ENCODE assay signal across 24 cellular contexts in genomic region chr4:27930291-27930690, GRCh38.
"Had no signal": no experiment of that assay in that cellular context is flagged by ENCODE, and none has a peak within 500 bp of the region (broad histone marks: within the 10 kb centered on the region; RNA-seq: fewer than 3 reads in every experiment).

No MANE protein-coding gene starts in this region.

- H3K9me3 Mint-ChIP-seq: type B pancreatic cell had no signal

- DNase-seq: stimulated activated CD4-positive, alpha-beta T cell treated with anti-CD3 and anti-CD28 coated beads, Interleukin-2, amount 100 ng/mL, for 48 hours; stimulated activated CD4-positive, alpha-beta T cell treated with anti-CD3 and anti-CD28 coated beads, Interleukin-4, amount 100 ng/mL, for 1 hour; stimulated activated CD4-positive, alpha-beta T cell treated with anti-CD3 and anti-CD28 coated beads, Interleukin-4, amount 100 ng/mL, for 24 hours; stimulated activated CD4-positive, alpha-beta T cell treated with anti-CD3 and anti-CD28 coated beads, Interleukin-4, amount 100 ng/mL, for 4 hours; stimulated activated CD8-positive, alpha-beta memory T cell treated with anti-CD3 and anti-CD28 coated beads, Interleukin-4, amount 100 ng/mL, for 48 hours; stimulated activated naive B cell treated with anti-CD40 and anti-IgM and Interleukin-4, amounts not matched to agents 10 μg/mL and 1 μg/mL and 100 μg/mL, for 72 hours; stimulated activated naive CD4-positive, alpha-beta T cell; stimulated activated naive CD4-positive, alpha-beta T cell treated with Interleukin-2 at 50 U/mL for 16 hours; stimulated activated naive CD8-positive, alpha-beta T cell treated with anti-CD3 and anti-CD28 coated beads, Interleukin-15, amount 100 ng/mL, for 72 hours; stimulated activated naive CD8-positive, alpha-beta T cell treated with anti-CD3 and anti-CD28 coated beads, Interleukin-15, Interleukin-2, amounts not matched to agents 100 U/mL and 50 U/mL, for 24 hours; stomach; substantia nigra; testis; thyroid gland; tibial artery; transverse colon; trophoblast cell; upper lobe of left lung; upper lobe of right lung; uterus had no signal

- H3K27ac Mint-ChIP-seq: stimulated activated effector memory CD8-positive, alpha-beta T cell treated with anti-CD3 and anti-CD28 coated beads, Interleukin-12 subunit alpha, Interleukin-12 subunit beta, amount 100 ng/mL, for 72 hours; stimulated activated memory B cell treated with anti-CD40 and anti-IgM and Interleukin-4, amounts not matched to agents 10 μg/mL and 1 μg/mL and 100 μg/mL, for 72 hours; stimulated activated naive B cell treated with anti-CD40 and anti-IgM and Interleukin-4, amounts not matched to agents 10 μg/mL and 1 μg/mL and 100 μg/mL, for 72 hours; stimulated activated naive CD8-positive, alpha-beta T cell treated with anti-CD3 and anti-CD28 coated beads, Interleukin-15, amount 100 ng/mL, for 72 hours; stimulated activated naive CD8-positive, alpha-beta T cell treated with anti-CD3 and anti-CD28 coated beads, Interleukin-15, Interleukin-2, amounts not matched to agents 100 ng/mL and 50 ng/mL, for 24 hours; type B pancreatic cell had no signal

- H3K4me3 Mint-ChIP-seq: stimulated activated effector memory CD8-positive, alpha-beta T cell treated with anti-CD3 and anti-CD28 coated beads, Interleukin-12 subunit alpha, Interleukin-12 subunit beta, amount 100 ng/mL, for 72 hours; stimulated activated memory B cell treated with anti-CD40 and anti-IgM and Interleukin-4, amounts not matched to agents 10 μg/mL and 1 μg/mL and 100 μg/mL, for 72 hours; stimulated activated naive B cell treated with anti-CD40 and anti-IgM and Interleukin-4, amounts not matched to agents 10 μg/mL and 1 μg/mL and 100 μg/mL, for 72 hours; stimulated activated naive CD8-positive, alpha-beta T cell treated with anti-CD3 and anti-CD28 coated beads, Interleukin-15, amount 100 ng/mL, for 72 hours; stimulated activated naive CD8-positive, alpha-beta T cell treated with anti-CD3 and anti-CD28 coated beads, Interleukin-15, Interleukin-2, amounts not matched to agents 100 ng/mL and 50 ng/mL, for 24 hours; type B pancreatic cell had no signal

- H3K4me1 Mint-ChIP-seq: stimulated activated effector memory CD8-positive, alpha-beta T cell treated with anti-CD3 and anti-CD28 coated beads, Interleukin-12 subunit alpha, Interleukin-12 subunit beta, amount 100 ng/mL, for 72 hours; stimulated activated memory B cell treated with anti-CD40 and anti-IgM and Interleukin-4, amounts not matched to agents 10 μg/mL and 1 μg/mL and 100 μg/mL, for 72 hours; stimulated activated naive B cell treated with anti-CD40 and anti-IgM and Interleukin-4, amounts not matched to agents 10 μg/mL and 1 μg/mL and 100 μg/mL, for 72 hours; stimulated activated naive CD8-positive, alpha-beta T cell treated with anti-CD3 and anti-CD28 coated beads, Interleukin-15, amount 100 ng/mL, for 72 hours had no signal

- H3K36me3 Mint-ChIP-seq: stimulated activated effector memory CD8-positive, alpha-beta T cell treated with anti-CD3 and anti-CD28 coated beads, Interleukin-12 subunit alpha, Interleukin-12 subunit beta, amount 100 ng/mL, for 72 hours; stimulated activated memory B cell treated with anti-CD40 and anti-IgM and Interleukin-4, amounts not matched to agents 10 μg/mL and 1 μg/mL and 100 μg/mL, for 72 hours; stimulated activated naive B cell treated with anti-CD40 and anti-IgM and Interleukin-4, amounts not matched to agents 10 μg/mL and 1 μg/mL and 100 μg/mL, for 72 hours; type B pancreatic cell had no signal

- H3K27me3 Mint-ChIP-seq: stimulated activated memory B cell treated with anti-CD40 and anti-IgM and Interleukin-4, amounts not matched to agents 10 μg/mL and 1 μg/mL and 100 μg/mL, for 72 hours; stimulated activated naive B cell treated with anti-CD40 and anti-IgM and Interleukin-4, amounts not matched to agents 10 μg/mL and 1 μg/mL and 100 μg/mL, for 72 hours; stimulated activated naive CD8-positive, alpha-beta T cell treated with anti-CD3 and anti-CD28 coated beads, Interleukin-15, amount 100 ng/mL, for 72 hours; stimulated activated naive CD8-positive, alpha-beta T cell treated with anti-CD3 and anti-CD28 coated beads, Interleukin-15, Interleukin-2, amounts not matched to agents 100 ng/mL and 50 ng/mL, for 24 hours; type B pancreatic cell had no signal
